8 cellular contexts compared by ENCODE assay signal in genomic region chr15:72229947-72230196, GRCh38. TPM values are rescaled to one million over a fixed set of nuclear protein-coding genes. Genes with fewer than 3 reads are reported as not detected.
DNase-seq lines count a peak whose midpoint lies in the region; ATAC-seq and TF ChIP-seq lines count a peak whose summit lies in the region.

No MANE protein-coding gene starts in this region.

- H3K27me3 ChIP-seq in GM06990 (replicated peaks; ENCODE audit: control insufficient read depth, insufficient read depth, low read length) (no peaks in the 10 kb centered on the region), SU-DHL-6 (ENCODE audit: low read length) (no peaks in the 10 kb centered on the region), fibroblast of lung (ENCODE audit: control insufficient read depth, insufficient read depth, low read length) (no peaks in the 10 kb centered on the region), rectal smooth muscle tissue (ENCODE audit: control insufficient read depth, insufficient read depth, low read length) (no peaks in the 10 kb centered on the region)

- no peaks in the 10 kb centered on the region for H3K9me3 ChIP-seq in SU-DHL-6 (ENCODE audit: insufficient read depth, low read length)
- H3K9me3 ChIP-seq in fibroblast of lung (ENCODE audit: control insufficient read depth, insufficient read depth, low read depth, low read length): no peaks in the 10 kb centered on the region

- H3K4me2 ChIP-seq in SU-DHL-6 (ENCODE audit: low read depth, low read length, poor library complexity, severe bottlenecking) (peak overlapping the region; percentile 88), fibroblast of lung (ENCODE audit: extremely low read depth, insufficient read depth, low read length) (no peak overlapping the region)

- TF ChIP-seq CTCF in GM06990 (IDR thresholded peaks at IDR 0.05; ENCODE audit: insufficient read depth, low read length, poor library complexity, severe bottlenecking): no peak
- TF ChIP-seq CTCF in SU-DHL-6 (IDR thresholded peaks at IDR 0.05; ENCODE audit: insufficient read depth, low read length, poor library complexity, severe bottlenecking): no peak
- TF ChIP-seq CTCF in fibroblast of lung (conservative IDR thresholded peaks at IDR 0.05 in 1 of 2, IDR thresholded peaks at IDR 0.05 in 1 of 2; ENCODE audit: low read depth in 1 of 2, low read length in 2 of 2): no peak

- ATAC-seq in GM21360 (IDR thresholded peaks at IDR 0.05; ENCODE audit: unreplicated experiment): no peak

- no peak overlapping the region for H2AFZ ChIP-seq in SU-DHL-6 (ENCODE audit: low read depth, low read length, severe bottlenecking)
- no peak overlapping the region for H2AFZ ChIP-seq in fibroblast of lung (ENCODE audit: low read length)

- no peaks in the 10 kb centered on the region for H3K9me2 ChIP-seq in SU-DHL-6 (replicated peaks; ENCODE audit: insufficient read depth, low read length)

- H3K36me3 ChIP-seq in GM06990 (ENCODE audit: control insufficient read depth, insufficient read depth, low read length) (no peaks in the 10 kb centered on the region), SU-DHL-6 (ENCODE audit: low read length) (peaks cover 3% of the 10 kb centered on the region), fibroblast of lung (ENCODE audit: control insufficient read depth, insufficient read depth, low read length) (no peaks in the 10 kb centered on the region), rectal smooth muscle tissue (ENCODE audit: control insufficient read depth, insufficient read depth, low read length) (no peaks in the 10 kb centered on the region)

- H3K9ac ChIP-seq in SU-DHL-6 (ENCODE audit: low read length) (peak overlapping the region; percentile 98), fibroblast of lung (ENCODE audit: insufficient read depth, low read length) (peak overlapping the region; percentile 89), rectal smooth muscle tissue (ENCODE audit: low read length) (no peak overlapping the region)

- H4K20me1 ChIP-seq in SU-DHL-6 (ENCODE audit: low read depth, low read length) (peaks cover 10% of the 10 kb centered on the region), fibroblast of lung (ENCODE audit: control insufficient read depth, extremely low read depth, insufficient read depth, low read length) (peaks cover 3% of the 10 kb centered on the region)

- H3K79me2 ChIP-seq in SU-DHL-6 (ENCODE audit: insufficient read depth, low read length): peaks cover 60% of the 10 kb centered on the region
- peaks cover 58% of the 10 kb centered on the region for H3K79me2 ChIP-seq in fibroblast of lung (ENCODE audit: control insufficient read depth, insufficient read depth, low read length)

- H3K4me1 ChIP-seq in fibroblast of lung (ENCODE audit: control insufficient read depth, extremely low read depth, insufficient read depth, low read length) (peaks cover 9% of the 10 kb centered on the region), rectal smooth muscle tissue (ENCODE audit: control insufficient read depth, insufficient read depth, low read length) (peaks cover 20% of the 10 kb centered on the region)

- H3F3A ChIP-seq in SU-DHL-6 (ENCODE audit: insufficient read depth): peaks cover 64% of the 10 kb centered on the region

- H3K27ac ChIP-seq in SU-DHL-6 (ENCODE audit: low read depth, low read length) (peak overlapping the region; percentile 93), fibroblast of lung (ENCODE audit: insufficient read depth, low read length) (peak overlapping the region; percentile 90), rectal smooth muscle tissue (ENCODE audit: low read depth, low read length) (peak overlapping the region; percentile 91)

- H3K4me3 ChIP-seq in GM06990 (replicated peaks; ENCODE audit: low read depth, low read length) (peak overlapping the region; percentile 76), SU-DHL-6 (ENCODE audit: insufficient read depth, low read length, poor library complexity, severe bottlenecking) (peak overlapping the region; percentile 97), fibroblast of lung (replicated peaks in 1 of 4; ENCODE audit: control extremely low read depth in 1 of 4, insufficient read depth in 1 of 4, low read depth in 3 of 4, low read length in 4 of 4) (peak overlapping the region; percentile 83 to 95 (median 86)), rectal smooth muscle tissue (ENCODE audit: low read length) (peak overlapping the region; percentile 81)

- DNase-seq in GM06990 (ENCODE audit: extremely low read depth, insufficient read length) (no peak), fibroblast of lung (ENCODE audit: low read depth in 2 of 2) (no peak), EL (no peak), superior temporal gyrus (ENCODE audit: extremely low spot score) (no peak)
- no peak for DNase-seq in activated CD8-positive, alpha-beta memory T cell treated with anti-CD3 and anti-CD28 coated beads, Interleukin-2, amount 50 U/mL, for 48 hours

RNA-seq across cellular contexts. Expression of gene PKM, which starts 1.1 kb away (rescaled TPM):
- total RNA-seq in fibroblast of lung: 926 and 1,892 TPM in 2 replicates
- 2,521 and 3,546 TPM in 2 replicates for polyA plus RNA-seq in fibroblast of lung
- 1,992 and 2,536 TPM in 2 replicates for polyA plus RNA-seq in fibroblast of lung (2012)
- polyA minus RNA-seq in fibroblast of lung (ENCODE audit: low replicate concordance): 3,488 and 4,252 TPM in 2 replicates

RNA-seq across cellular contexts. Expression of gene GRAMD2A, which starts 32.3 kb away (rescaled TPM):
- total RNA-seq in fibroblast of lung: 0.77 and 0.83 TPM in 2 replicates
- polyA plus RNA-seq in fibroblast of lung: 0.09 and 0.15 TPM in 2 replicates
- 0.16 TPM in 1 of 2 replicates, not detected in the other for polyA plus RNA-seq in fibroblast of lung (2012)
- polyA minus RNA-seq in fibroblast of lung (ENCODE audit: low replicate concordance): not detected in 2 replicates

RNA-seq across cellular contexts. Expression of gene PARP6, which starts 42.5 kb away (rescaled TPM):
- total RNA-seq in fibroblast of lung: 23.4 and 27.4 TPM in 2 replicates
- 31.9 and 37.7 TPM in 2 replicates for polyA plus RNA-seq in fibroblast of lung
- 21.6 and 24.0 TPM in 2 replicates for polyA plus RNA-seq in fibroblast of lung (2012)
- 33.9 and 38.3 TPM in 2 replicates for polyA minus RNA-seq in fibroblast of lung (ENCODE audit: low replicate concordance)
